12 cellular contexts compared by ENCODE assay signal in genomic region chr1:3717041-3717714, GRCh38. TPM values are rescaled to one million over a fixed set of nuclear protein-coding genes. Genes with fewer than 3 reads are reported as not detected.
DNase-seq lines count a peak whose midpoint lies in the region; ATAC-seq and TF ChIP-seq lines count a peak whose summit lies in the region.
"Had no signal": no experiment of that assay in that cellular context is flagged by ENCODE, and none has a peak within 500 bp of the region (broad histone marks: within the 10 kb centered on the region; RNA-seq: fewer than 3 reads in every experiment).

No MANE protein-coding gene starts in this region.

- POLR2A ChIA-PET in A673 (lab: Charles Lee; ENCODE audit: low non-redundant PET) = no interaction called here
- POLR2A ChIA-PET in WTC11 (lab: Charles Lee) = interaction anchor here (0.5 to 1.6 kb wide), 3 partner anchors 8 to 24 kb away, joined by 3 to 5 read pairs (median 3); no protein-coding TSS in a partner anchor

- H3K4me3 Mint-ChIP-seq in WTC11 = no peak overlapping the region
- H3K4me3 Mint-ChIP-seq in stimulated activated effector memory CD8-positive, alpha-beta T cell treated with anti-CD3 and anti-CD28 coated beads, Interleukin-12 subunit alpha, Interleukin-12 subunit beta, amount 100 ng/mL, for 72 hours = no peak overlapping the region
- H3K4me3 Mint-ChIP-seq: activated naive CD8-positive, alpha-beta T cell treated with anti-CD3 and anti-CD28 coated beads, Interleukin-2, amount 50 U/mL, for 24 hours had no signal

- CTCF ChIA-PET in A673 (lab: Charles Lee) = interaction anchor here (0.6 kb wide), 2 partner anchors 10 to 1735 kb away, joined by 9 to 13 read pairs; no protein-coding TSS in a partner anchor
- CTCF ChIA-PET in WTC11 (lab: Charles Lee) = interaction anchor here (0.6 to 2.1 kb wide), 15 partner anchors 7 to 437 kb away, joined by 3 to 19 read pairs (median 4); no protein-coding TSS in a partner anchor

- no peaks in the 10 kb centered on the region for H3K27me3 ChIP-seq in A673 (replicated peaks; ENCODE audit: insufficient read depth, low read depth, low read length, poor library complexity)
- H3K27me3 ChIP-seq: MG63, testis had no signal

- H3K4me1 Mint-ChIP-seq in WTC11 = peaks cover 8% of the 10 kb centered on the region
- H3K4me1 Mint-ChIP-seq in stimulated activated effector memory CD8-positive, alpha-beta T cell treated with anti-CD3 and anti-CD28 coated beads, Interleukin-12 subunit alpha, Interleukin-12 subunit beta, amount 100 ng/mL, for 72 hours = peaks cover 13% of the 10 kb centered on the region
- H3K4me1 Mint-ChIP-seq: activated naive CD8-positive, alpha-beta T cell treated with anti-CD3 and anti-CD28 coated beads, Interleukin-2, amount 50 U/mL, for 24 hours had no signal

- no peaks in the 10 kb centered on the region for H3K27me3 Mint-ChIP-seq in WTC11 (ENCODE audit: low read depth)
- H3K27me3 Mint-ChIP-seq: activated naive CD8-positive, alpha-beta T cell treated with anti-CD3 and anti-CD28 coated beads, Interleukin-2, amount 50 U/mL, for 24 hours had no signal

- no peaks in the 10 kb centered on the region for H3K36me3 Mint-ChIP-seq in WTC11
- H3K36me3 Mint-ChIP-seq in stimulated activated effector memory CD8-positive, alpha-beta T cell treated with anti-CD3 and anti-CD28 coated beads, Interleukin-12 subunit alpha, Interleukin-12 subunit beta, amount 100 ng/mL, for 72 hours = peaks cover 4% of the 10 kb centered on the region

- no peaks in the 10 kb centered on the region for H3K9me3 Mint-ChIP-seq in WTC11
- H3K9me3 Mint-ChIP-seq in stimulated activated effector memory CD8-positive, alpha-beta T cell treated with anti-CD3 and anti-CD28 coated beads, Interleukin-12 subunit alpha, Interleukin-12 subunit beta, amount 100 ng/mL, for 72 hours = no peaks in the 10 kb centered on the region
- H3K9me3 Mint-ChIP-seq: activated naive CD8-positive, alpha-beta T cell treated with anti-CD3 and anti-CD28 coated beads, Interleukin-2, amount 50 U/mL, for 24 hours had no signal

- H3K4me3 ChIP-seq in A673 (ENCODE audit: low read depth, low read length, poor library complexity, severe bottlenecking) = no peak overlapping the region
- H3K4me3 ChIP-seq: MG63 had no signal

- intact Hi-C loops in A673 (cut with micrococcal nuclease; ENCODE audit: unreplicated experiment) = no loop called here
- intact Hi-C loops in left cardiac atrium (cut with DNase I) = no loop called here

- TF ChIP-seq CTCF in A673 (conservative IDR thresholded peaks at IDR 0.05; ENCODE audit: low read depth, low read length) (no peak), WTC11 (IDR thresholded peaks at IDR 0.05) (no peak)

- no peak overlapping the region for H3K27ac ChIP-seq in A673 (ENCODE audit: low read depth, low read length, poor library complexity, severe bottlenecking)
- H3K27ac ChIP-seq: parathyroid adenoma, testis had no signal

- ATAC-seq in WTC11 (no peak), HG03457 (IDR thresholded peaks at IDR 0.05; ENCODE audit: unreplicated experiment) (no peak), left cardiac atrium (no peak)
- no peak for ATAC-seq in stimulated activated effector memory CD8-positive, alpha-beta T cell treated with anti-CD3 and anti-CD28 coated beads, Interleukin-12 subunit alpha, Interleukin-12 subunit beta, amount 100 ng/mL, for 72 hours
- ATAC-seq: activated naive CD8-positive, alpha-beta T cell treated with anti-CD3 and anti-CD28 coated beads, Interleukin-2, amount 50 U/mL, for 24 hours had no signal

- H3K4me1 ChIP-seq in A673 (ENCODE audit: insufficient read depth, low read length, poor library complexity, severe bottlenecking) = peaks cover 13% of the 10 kb centered on the region
- H3K4me1 ChIP-seq: parathyroid adenoma, testis had no signal

- H3K36me3 ChIP-seq in A673 (ENCODE audit: insufficient read depth, low read length, poor library complexity, severe bottlenecking) = no peaks in the 10 kb centered on the region
- H3K36me3 ChIP-seq: MG63 had no signal

- BruUV-seq in A673 (replicated peaks; lab: Mats Ljungman, UMichigan) = no TSS peak

- DNase-seq in A673 (ENCODE audit: low spot score) (peak; percentile 24), HPDE6-E6E7 (ENCODE audit: extremely low spot score) (peak; percentile 86), NCI-H510A treated with DMSO at 0.1 percent for 48 hours (lab: John Stamatoyannopoulos, UW) (peak; percentile 44), WTC11 (ENCODE audit: low spot score) (no peak), ecto neural progenitor cell (ENCODE audit: low spot score) (no peak), left cardiac atrium (no peak)
- DNase-seq in stimulated activated effector memory CD8-positive, alpha-beta T cell treated with anti-CD3 and anti-CD28 coated beads, Interleukin-12 subunit alpha, Interleukin-12 subunit beta, amount 100 ng/mL, for 72 hours (ENCODE audit: low spot score in 2 of 2) = no peak
- DNase-seq: MG63 had no signal

- H3K27ac Mint-ChIP-seq in WTC11 = no peak overlapping the region
- no peak overlapping the region for H3K27ac Mint-ChIP-seq in stimulated activated effector memory CD8-positive, alpha-beta T cell treated with anti-CD3 and anti-CD28 coated beads, Interleukin-12 subunit alpha, Interleukin-12 subunit beta, amount 100 ng/mL, for 72 hours
- H3K27ac Mint-ChIP-seq: activated naive CD8-positive, alpha-beta T cell treated with anti-CD3 and anti-CD28 coated beads, Interleukin-2, amount 50 U/mL, for 24 hours had no signal

- no peaks in the 10 kb centered on the region for H3K9me3 ChIP-seq in A673 (ENCODE audit: low read depth, low read length, poor library complexity, severe bottlenecking)
- H3K9me3 ChIP-seq: MG63, testis had no signal

TF ChIP-seq in WTC11, 78 proteins besides CTCF, POLR2A, EP300 and RAD21 (continues in another document):
- TF ChIP-seq MAX (CRISPR knock-in tag; IDR thresholded peaks at IDR 0.05) (no peak), NFE2L1 (CRISPR knock-in tag; IDR thresholded peaks at IDR 0.05) (no peak), ZNF425 (CRISPR knock-in tag; conservative IDR thresholded peaks at IDR 0.05) (no peak), PREB (CRISPR knock-in tag; IDR thresholded peaks at IDR 0.05; ENCODE audit: borderline replicate concordance) (no peak), USF1 (CRISPR knock-in tag; IDR thresholded peaks at IDR 0.05) (peak; percentile 26; the same call in 1 of the 2 replicates)

RNA-seq across cellular contexts. Expression of gene CCDC27, which starts 35.1 kb away (rescaled TPM):
- total RNA-seq in A673 (2021) (not detected in 2 replicates), WTC11 (2021) (0.13 to 0.25 TPM (median 0.23 TPM) in 3 replicates), left cardiac atrium (not detected)

RNA-seq across cellular contexts. Expression of gene SMIM1, which starts 55.4 kb away (rescaled TPM):
- total RNA-seq in A673 (2021) (0.81 and 1.5 TPM in 2 replicates), WTC11 (2021) (10.2 to 11.1 TPM (median 10.3 TPM) in 3 replicates), left cardiac atrium (10 to 100 TPM; 25.4 to 35.9 TPM)

Comparison
In these comparisons a context has a peak if more than half of its experiments do, and no peak if none do; other contexts are left out.
1. DNase-seq: peak in A673 (single experiment), HPDE6-E6E7 (single experiment) and NCI-H510A treated with DMSO at 0.1 percent for 48 hours (single experiment); none in WTC11 (single experiment), ecto neural progenitor cell (single experiment), left cardiac atrium (single experiment) and stimulated activated effector memory CD8-positive, alpha-beta T cell treated with anti-CD3 and anti-CD28 coated beads, Interleukin-12 subunit alpha, Interleukin-12 subunit beta, amount 100 ng/mL, for 72 hours (0 of 2).